18 cellular contexts compared by ENCODE assay signal in genomic region chr5:103526164-103526915, GRCh38. TPM values are rescaled to one million over a fixed set of nuclear protein-coding genes. Genes with fewer than 3 reads are reported as not detected.
A peak's percentile ranks its signal among the peaks of the same experiment; 100 is the strongest.
DNase-seq lines count a peak whose midpoint lies in the region; ATAC-seq, FAIRE-seq and TF ChIP-seq lines count a peak whose summit lies in the region.
"Had no signal": no experiment of that assay in that cellular context is flagged by ENCODE, and none has a peak within 500 bp of the region (broad histone marks: within the 10 kb centered on the region; RNA-seq: fewer than 3 reads in every experiment).

No MANE protein-coding gene starts in this region.

- no peaks in the 10 kb centered on the region for H3K27me3 ChIP-seq in astrocyte (ENCODE audit: insufficient read depth, low read length)
- H3K27me3 ChIP-seq: heart right ventricle had no signal

- peak; percentile 89 for FAIRE-seq in astrocyte (lab: Jason Lieb, UNC)
- FAIRE-seq: A549, GM12891 had no signal

- H3K9me3 Mint-ChIP-seq in astrocyte (ENCODE audit: unreplicated experiment), result no peaks in the 10 kb centered on the region
- no peaks in the 10 kb centered on the region for H3K9me3 Mint-ChIP-seq in naive thymus-derived CD8-positive, alpha-beta T cell
- H3K9me3 Mint-ChIP-seq in Calu3 (ENCODE audit: low read depth, unreplicated experiment), result no peaks in the 10 kb centered on the region
- H3K9me3 Mint-ChIP-seq: activated naive CD4-positive, alpha-beta T cell treated with anti-CD3 and anti-CD28 coated beads, Interleukin-2, amount 10 ng/mL, durations not matched to agents 7 days and 5 days; naive thymus-derived CD4-positive, alpha-beta T cell; WTC11 had no signal

- H3K9me3 ChIP-seq in astrocyte (ENCODE audit: insufficient read depth, low read depth, low read length), result no peaks in the 10 kb centered on the region
- H3K9me3 ChIP-seq: A549, heart right ventricle had no signal

- DNase-seq in left cardiac atrium (peak; percentile 26), cardiac septum (ENCODE audit: low spot score) (no peak), astrocyte (ENCODE audit: low read depth) (peak; percentile 45), hepatic stellate cell (ENCODE audit: low spot score) (peak; percentile 12), DMS53 treated with DMSO at 0.1 percent for 48 hours (lab: John Stamatoyannopoulos, UW; ENCODE audit: unreplicated experiment) (no peak), Calu3 (no peak), left lobe of liver (ENCODE audit: low spot score) (no peak)
- DNase-seq in naive thymus-derived CD8-positive, alpha-beta T cell, result no peak
- DNase-seq: activated naive CD4-positive, alpha-beta T cell treated with anti-CD3 and anti-CD28 coated beads, Interleukin-2, amount 10 ng/mL, durations not matched to agents 7 days and 5 days; DMS153; heart right ventricle; left colon; naive thymus-derived CD4-positive, alpha-beta T cell; NCI-H1092; NCI-H2171 treated with DMSO at 0.1 percent for 48 hours had no signal

- H3K79me2 ChIP-seq in astrocyte (ENCODE audit: insufficient read depth, low read length), result no peaks in the 10 kb centered on the region

- peak overlapping the region; percentile 27 for H3K4me2 ChIP-seq in astrocyte (ENCODE audit: low read length)
- H3K4me2 ChIP-seq: A549 had no signal

- H3K27ac Mint-ChIP-seq in astrocyte (ENCODE audit: unreplicated experiment) (no peak overlapping the region), Calu3 (ENCODE audit: unreplicated experiment) (no peak overlapping the region)
- no peak overlapping the region for H3K27ac Mint-ChIP-seq in naive thymus-derived CD8-positive, alpha-beta T cell
- H3K27ac Mint-ChIP-seq: activated naive CD4-positive, alpha-beta T cell treated with anti-CD3 and anti-CD28 coated beads, Interleukin-2, amount 10 ng/mL, durations not matched to agents 7 days and 5 days; naive thymus-derived CD4-positive, alpha-beta T cell; WTC11 had no signal

- H3K27ac ChIP-seq in astrocyte (ENCODE audit: low read depth, low read length), result peak overlapping the region; percentile 53
- H3K27ac ChIP-seq: A549, heart right ventricle had no signal

- intact Hi-C loops in left cardiac atrium (cut with DNase I) (no loop called here), cardiac septum (cut with DNase I) (no loop called here), Calu3 (cut with micrococcal nuclease; ENCODE audit: unreplicated experiment) (no loop called here)

- no peaks in the 10 kb centered on the region for H4K20me1 ChIP-seq in astrocyte (ENCODE audit: insufficient read depth, low read length)

- H3K27me3 Mint-ChIP-seq in astrocyte (ENCODE audit: low read depth, unreplicated experiment), result no peaks in the 10 kb centered on the region
- peaks cover 2 to 9% (median 4%) of the 10 kb centered on the region in 5 donors for H3K27me3 Mint-ChIP-seq in naive thymus-derived CD8-positive, alpha-beta T cell
- H3K27me3 Mint-ChIP-seq in Calu3 (ENCODE audit: unreplicated experiment), result no peaks in the 10 kb centered on the region
- H3K27me3 Mint-ChIP-seq: activated naive CD4-positive, alpha-beta T cell treated with anti-CD3 and anti-CD28 coated beads, Interleukin-2, amount 10 ng/mL, durations not matched to agents 7 days and 5 days had no signal

- POLR2A ChIA-PET in naive thymus-derived CD8-positive, alpha-beta T cell (lab: Charles Lee), result no interaction called here

- H3K4me3 ChIP-seq in astrocyte (ENCODE audit: insufficient read depth, low read depth, low read length), result no peak overlapping the region
- H3K4me3 ChIP-seq: A549, heart right ventricle had no signal

- ATAC-seq in left cardiac atrium, result peak; percentile 67 to 73
- ATAC-seq in naive thymus-derived CD8-positive, alpha-beta T cell, result no peak
- no peak for ATAC-seq in left lobe of liver
- ATAC-seq: A549; left colon; naive thymus-derived CD4-positive, alpha-beta T cell; WTC11 had no signal

- H2AFZ ChIP-seq in astrocyte (ENCODE audit: low read depth, low read length), result peak overlapping the region; percentile 7

- H3K4me1 Mint-ChIP-seq in astrocyte (ENCODE audit: low read depth, unreplicated experiment) (peaks cover 7% of the 10 kb centered on the region), Calu3 (ENCODE audit: low read depth, unreplicated experiment) (peaks cover 37% of the 10 kb centered on the region)
- no peaks in the 10 kb centered on the region for H3K4me1 Mint-ChIP-seq in naive thymus-derived CD8-positive, alpha-beta T cell
- H3K4me1 Mint-ChIP-seq: activated naive CD4-positive, alpha-beta T cell treated with anti-CD3 and anti-CD28 coated beads, Interleukin-2, amount 10 ng/mL, durations not matched to agents 7 days and 5 days; naive thymus-derived CD4-positive, alpha-beta T cell had no signal

- CTCF ChIA-PET in Calu3 (lab: Charles Lee), result interaction anchor here (0.6 kb wide), 1 partner anchor 10 kb away, joined by 3 read pairs; no protein-coding TSS in a partner anchor

- H3K36me3 Mint-ChIP-seq in astrocyte (ENCODE audit: low read depth, unreplicated experiment) (no peaks in the 10 kb centered on the region), Calu3 (ENCODE audit: insufficient read depth, unreplicated experiment) (no peaks in the 10 kb centered on the region)
- H3K36me3 Mint-ChIP-seq in naive thymus-derived CD8-positive, alpha-beta T cell, result no peaks in the 10 kb centered on the region
- H3K36me3 Mint-ChIP-seq: activated naive CD4-positive, alpha-beta T cell treated with anti-CD3 and anti-CD28 coated beads, Interleukin-2, amount 10 ng/mL, durations not matched to agents 7 days and 5 days; naive thymus-derived CD4-positive, alpha-beta T cell; WTC11 had no signal

- peaks cover 4% of the 10 kb centered on the region for H3K4me1 ChIP-seq in astrocyte (ENCODE audit: insufficient read depth, low read length)

- no peak overlapping the region for H3K9ac ChIP-seq in astrocyte (ENCODE audit: low read length)

- H3K4me3 Mint-ChIP-seq in astrocyte (ENCODE audit: unreplicated experiment) (no peak overlapping the region), Calu3 (ENCODE audit: low read depth, unreplicated experiment) (no peak overlapping the region)
- no peak overlapping the region for H3K4me3 Mint-ChIP-seq in naive thymus-derived CD8-positive, alpha-beta T cell
- H3K4me3 Mint-ChIP-seq: activated naive CD4-positive, alpha-beta T cell treated with anti-CD3 and anti-CD28 coated beads, Interleukin-2, amount 10 ng/mL, durations not matched to agents 7 days and 5 days; naive thymus-derived CD4-positive, alpha-beta T cell; WTC11 had no signal

- TF ChIP-seq CTCF in astrocyte (IDR thresholded peaks at IDR 0.05; ENCODE audit: insufficient read depth, low read depth, low read length) (no peak), Calu3 (IDR thresholded peaks at IDR 0.05; ENCODE audit: unreplicated experiment) (no peak)

- H3K36me3 ChIP-seq in astrocyte (ENCODE audit: insufficient read depth, low read length), result no peaks in the 10 kb centered on the region
- H3K36me3 ChIP-seq: heart right ventricle had no signal

- no TSS peak for BruUV-seq in Calu3 (replicated peaks; lab: Mats Ljungman, UMichigan)

RNA-seq across cellular contexts. Expression of gene NUDT12, which starts 36.2 kb away (rescaled TPM):
- 10 to 100 TPM in 1 of 2 donors, 1 to 10 TPM in 1; 9.2 to 11.1 TPM for total RNA-seq in left cardiac atrium
- 11.4 TPM for total RNA-seq in cardiac septum
- 6.1 and 6.3 TPM in 2 replicates for total RNA-seq in astrocyte
- 1 to 10 TPM; 3.5 to 4.3 TPM for total RNA-seq in naive thymus-derived CD8-positive, alpha-beta T cell
- 1 to 10 TPM in 1 of 3 donors, under 1 TPM in 1, not detected in 1; 0.40 to 1.0 TPM for polyA plus RNA-seq in naive thymus-derived CD8-positive, alpha-beta T cell
- total RNA-seq in Calu3 (2022), result 19.5 and 28.5 TPM in 2 replicates
- 17.4 TPM for total RNA-seq in left lobe of liver

Comparison
In these comparisons a context has a peak if more than half of its experiments do, and no peak if none do; other contexts are left out.
1. DNase-seq: peak in left cardiac atrium (single experiment), astrocyte (single experiment) and hepatic stellate cell (single experiment); none in cardiac septum (single experiment), naive thymus-derived CD8-positive, alpha-beta T cell (0 of 10), DMS53 treated with DMSO at 0.1 percent for 48 hours (single experiment), Calu3 (single experiment) and left lobe of liver (single experiment).
2. ATAC-seq: peak in left cardiac atrium (2 of 2); none in naive thymus-derived CD8-positive, alpha-beta T cell (0 of 2) and left lobe of liver (single experiment).